Comparison of ENCODE assay signal across 28 cellular contexts in genomic region chr9:109408759-109409462, GRCh38.
DNase-seq lines count a peak whose midpoint lies in the region; ATAC-seq, FAIRE-seq and TF ChIP-seq lines count a peak whose summit lies in the region.
"Had no signal": no experiment of that assay in that cellular context is flagged by ENCODE, and none has a peak within 500 bp of the region (broad histone marks: within the 10 kb centered on the region; RNA-seq: fewer than 3 reads in every experiment).

No MANE protein-coding gene starts in this region.

- peak overlapping the region; percentile 9 to 18; a peak in 1 of 4 replicates for H3K4me2 ChIP-seq in H1 (ENCODE audit: insufficient read depth in 1 of 2, low read depth in 2 of 2, low read length in 2 of 2)
- H3K4me2 ChIP-seq: A549 had no signal

- H2BK12ac ChIP-seq in H1 (ENCODE audit: low read depth, low read length): peak overlapping the region; percentile 90; the same call in 1 of the 2 replicates

- no peak for TF ChIP-seq EP300 in H1 (IDR thresholded peaks at IDR 0.05; ENCODE audit: borderline replicate concordance in 1 of 2, low read depth in 2 of 2, low read length in 2 of 2)

- no peaks in the 10 kb centered on the region for H3K9me3 ChIP-seq in H1 (ENCODE audit: insufficient read depth in 2 of 2, low read depth in 1 of 2, low read length in 1 of 2)
- no peaks in the 10 kb centered on the region for H3K9me3 ChIP-seq in upper lobe of right lung
- H3K9me3 ChIP-seq: A549, mucosa of descending colon, pancreas, transverse colon had no signal

- 0 out of 7 replicates have a peak overlapping the region, but pooled peaks of 1 of the 4 experiments have one; percentile 0 for H3K9ac ChIP-seq in H1 (replicated peaks in 1 of 4; ENCODE audit: extremely low read depth in 1 of 4, low read depth in 3 of 4, low read length in 3 of 4)

- H2BK15ac ChIP-seq in H1 (ENCODE audit: low read length): no peak overlapping the region

- H3K27ac ChIP-seq in H1 (ENCODE audit: low read depth, low read length): no peak overlapping the region
- no peak overlapping the region for H3K27ac ChIP-seq in upper lobe of right lung
- H3K27ac ChIP-seq: A549, epithelial cell of prostate, pancreas, SK-N-MC, transverse colon had no signal

- no peak overlapping the region; the same call in 1 of the 2 replicates for H4K8ac ChIP-seq in H1 (ENCODE audit: extremely low read depth, insufficient read depth, low read length)

- no peaks in the 10 kb centered on the region for H3K27me3 ChIP-seq in H1 (replicated peaks in 1 of 4; ENCODE audit: control insufficient read depth in 3 of 4, extremely low read depth in 1 of 4, insufficient read depth in 3 of 4, low read length in 3 of 4)
- no peaks in the 10 kb centered on the region for H3K27me3 ChIP-seq in upper lobe of right lung
- H3K27me3 ChIP-seq: pancreas, transverse colon had no signal

- intact Hi-C loops in upper lobe of right lung (cut with DNase I): no loop called here
- intact Hi-C loops in natural killer cell (cut with micrococcal nuclease): no loop called here

- H3K9me3 Mint-ChIP-seq in activated CD8-positive, alpha-beta memory T cell treated with anti-CD3 and anti-CD28 coated beads, Interleukin-2, amount 10 ng/mL, durations not matched to agents 7 days and 5 days (ENCODE audit: low read depth): no peaks in the 10 kb centered on the region
- no peaks in the 10 kb centered on the region for H3K9me3 Mint-ChIP-seq in natural killer cell
- H3K9me3 Mint-ChIP-seq: CD8-positive, alpha-beta memory T cell; T-helper 1 cell treated with Interleukin-12 subunit alpha and Interleukin-12 subunit beta and Interleukin-4 antibody, amounts not matched to agents 30 μg/mL and 1 μg/mL, for 36 hours had no signal

- H4K91ac ChIP-seq in H1 (replicated peaks; ENCODE audit: insufficient read length, low read length): peak overlapping the region; percentile 38

- H4K20me1 ChIP-seq in H1 (replicated peaks in 1 of 2; ENCODE audit: control insufficient read depth in 1 of 2, insufficient read depth in 2 of 2, low read length in 2 of 2): no peaks in the 10 kb centered on the region

- no peaks in the 10 kb centered on the region for H3K36me3 Mint-ChIP-seq in activated CD8-positive, alpha-beta memory T cell treated with anti-CD3 and anti-CD28 coated beads, Interleukin-2, amount 10 ng/mL, durations not matched to agents 7 days and 5 days
- H3K36me3 Mint-ChIP-seq in natural killer cell: no peaks in the 10 kb centered on the region
- H3K36me3 Mint-ChIP-seq: CD8-positive, alpha-beta memory T cell had no signal

- TF ChIP-seq RAD21 in H1 (IDR thresholded peaks at IDR 0.05 in 1 of 2, conservative IDR thresholded peaks at IDR 0.05 in 1 of 2; ENCODE audit: low read depth in 2 of 2, low read length in 2 of 2): no peak

- H3K36me3 ChIP-seq in H1 (ENCODE audit: control insufficient read depth in 2 of 4, insufficient read depth in 4 of 4, low read length in 3 of 4) (no peaks in the 10 kb centered on the region), upper lobe of right lung (peaks cover 8% of the 10 kb centered on the region)
- H3K36me3 ChIP-seq: transverse colon had no signal

- H2AFZ ChIP-seq in H1 (ENCODE audit: low read length): no peak overlapping the region

- TF ChIP-seq POLR2A in H1 (IDR thresholded peaks at IDR 0.05; ENCODE audit: control extremely low read depth in 1 of 2, low read depth in 2 of 2, low read length in 2 of 2): no peak

- no peak for ATAC-seq in activated CD8-positive, alpha-beta memory T cell treated with anti-CD3 and anti-CD28 coated beads, Interleukin-2, amount 10 ng/mL, durations not matched to agents 7 days and 5 days
- ATAC-seq in upper lobe of right lung (peak; percentile 65), natural killer cell (no peak)
- ATAC-seq: A549, mucosa of descending colon, pancreas had no signal

- peaks cover 34% of the 10 kb centered on the region for H3K4me1 Mint-ChIP-seq in activated CD8-positive, alpha-beta memory T cell treated with anti-CD3 and anti-CD28 coated beads, Interleukin-2, amount 10 ng/mL, durations not matched to agents 7 days and 5 days
- H3K4me1 Mint-ChIP-seq in natural killer cell: no peaks in the 10 kb centered on the region

- H2BK5ac ChIP-seq in H1 (ENCODE audit: low read depth, low read length): peak overlapping the region; percentile 72; the same call in 1 of the 2 replicates

- no peak for FAIRE-seq in H1 (lab: Jason Lieb, UNC)
- FAIRE-seq: A549, colon, keratinocyte, pancreas had no signal

- H3K18ac ChIP-seq in H1 (ENCODE audit: extremely low read depth, low read length): no peak overlapping the region

- CTCF ChIA-PET in activated CD8-positive, alpha-beta memory T cell treated with anti-CD3 and anti-CD28 coated beads, Interleukin-2, amount 10 ng/mL, durations not matched to agents 7 days and 5 days (lab: Charles Lee): interaction anchor here (0.6 to 4.0 kb wide), 2 partner anchors 8 to 166 kb away, joined by 3 to 31 read pairs; no protein-coding TSS in a partner anchor
- CTCF ChIA-PET in H1 (lab: Charles Lee; ENCODE audit: partially characterized antibody): interaction anchor here (0.8 to 5.7 kb wide), 28 partner anchors 9 to 263 kb away, joined by 3 to 80 read pairs (median 6); partner anchors contain the start of gene FRRS1L

- no peak overlapping the region for H2AK5ac ChIP-seq in H1 (ENCODE audit: low read depth, low read length)

- no peaks in the 10 kb centered on the region for H3K79me2 ChIP-seq in H1 (ENCODE audit: control insufficient read depth in 1 of 2, insufficient read depth in 2 of 2, low read length in 2 of 2)

- H4K5ac ChIP-seq in H1 (ENCODE audit: insufficient read length, low read depth, low read length): no peak overlapping the region

- H3K4me3 ChIP-seq in H1 (ENCODE audit: extremely low read depth in 1 of 4, insufficient read depth in 2 of 4, low read depth in 3 of 4, low read length in 4 of 4) (no peak overlapping the region), upper lobe of right lung (no peak overlapping the region)
- H3K4me3 ChIP-seq: A549, mucosa of descending colon, pancreas, SK-N-MC, transverse colon had no signal

- H2BK20ac ChIP-seq in H1 (ENCODE audit: low read length): peak overlapping the region; percentile 73; the same call in 1 of the 2 replicates

- POLR2A ChIA-PET in H1 (lab: Charles Lee; ENCODE audit: partially characterized antibody): interaction anchor here (0.6 to 1.6 kb wide), 5 partner anchors 9 to 363 kb away, joined by 3 to 4 read pairs (median 3); no protein-coding TSS in a partner anchor

- no peak overlapping the region for H3K14ac ChIP-seq in H1 (ENCODE audit: insufficient read length)

- H3K4me1 ChIP-seq in H1 (replicated peaks in 1 of 4; ENCODE audit: control insufficient read depth in 3 of 4, insufficient read depth in 4 of 4, low read length in 3 of 4) (peaks cover 5 to 20% (median 12%) of the 10 kb centered on the region in 4 experiments; a peak in 5 of 7 replicates), upper lobe of right lung (no peaks in the 10 kb centered on the region)
- H3K4me1 ChIP-seq: A549, pancreas, transverse colon had no signal

- H3K4ac ChIP-seq in H1 (replicated peaks; ENCODE audit: insufficient read length, low read depth, low read length): no peak overlapping the region

- DNase-seq in activated CD8-positive, alpha-beta memory T cell treated with anti-CD3 and anti-CD28 coated beads, Interleukin-2, amount 10 ng/mL, durations not matched to agents 7 days and 5 days: no peak
- no peak for DNase-seq in activated CD8-positive, alpha-beta memory T cell treated with anti-CD3 and anti-CD28 coated beads, Interleukin-2, amount 50 U/mL, for 4 hours
- DNase-seq in NCI-H524 treated with DMSO at 0.1 percent for 48 hours (lab: John Stamatoyannopoulos, UW) (peak; percentile 39), H1 (ENCODE audit: low read depth in 1 of 2, low spot score in 2 of 2) (no peak), upper lobe of right lung (no peak), AML-193 (lab: John Stamatoyannopoulos, UW) (no peak), natural killer cell (no peak), midbrain (lab: John Stamatoyannopoulos, UW) (no peak)
- DNase-seq: activated naive CD4-positive, alpha-beta T cell treated with anti-CD3 and anti-CD28 coated beads, Interleukin-2, amount 50 U/mL, for 16 hours; amygdala; CD8-positive, alpha-beta memory T cell; effector CD4-positive, alpha-beta T cell; GDM1; KG1; mucosa of descending colon; NCI-H1417 treated with DMSO at 0.1 percent for 48 hours; NCI-H526; pancreas; retina; stimulated activated CD4-positive, alpha-beta T cell treated with anti-CD3 and anti-CD28 coated beads, Interleukin-2, amount 100 ng/mL, for 48 hours; transverse colon had no signal

- TF ChIP-seq CTCF in H1 (IDR thresholded peaks at IDR 0.05; ENCODE audit: control extremely low read depth in 1 of 3, insufficient read depth in 1 of 3, low read depth in 1 of 3, low read length in 3 of 3) (no peak), upper lobe of right lung (IDR thresholded peaks at IDR 0.05) (no peak), natural killer cell (IDR thresholded peaks at IDR 0.05) (no peak)

- WGBS in H1 (ENCODE audit: extremely low coverage in 1 of 2, insufficient coverage in 1 of 2, insufficient read length in 1 of 2, insufficient replicate concordance in 2 of 2, low coverage in 1 of 2, low lambda C conversion rate in 2 of 2, missing lambda C conversion rate in 1 of 2), 2 experiments: 61% methylated on average over 6 of the region's 6 CpGs; no CpG with 5 or more reads in 1 of the 2 experiments

- H2BK120ac ChIP-seq in H1 (replicated peaks; ENCODE audit: low read depth, low read length): no peak overlapping the region

- H3K23ac ChIP-seq in H1 (ENCODE audit: insufficient read length): no peak overlapping the region

- H3K79me1 ChIP-seq in H1 (ENCODE audit: low read depth, low read length): no peaks in the 10 kb centered on the region

- no peaks in the 10 kb centered on the region for H3K23me2 ChIP-seq in H1 (ENCODE audit: low read depth, low read length)

- H3K4me3 Mint-ChIP-seq in activated CD8-positive, alpha-beta memory T cell treated with anti-CD3 and anti-CD28 coated beads, Interleukin-2, amount 10 ng/mL, durations not matched to agents 7 days and 5 days: no peak overlapping the region
- H3K4me3 Mint-ChIP-seq in natural killer cell: no peak overlapping the region
- H3K4me3 Mint-ChIP-seq: B cell; CD8-positive, alpha-beta memory T cell had no signal

- peak overlapping the region; percentile 22 for H3K27ac Mint-ChIP-seq in activated CD8-positive, alpha-beta memory T cell treated with anti-CD3 and anti-CD28 coated beads, Interleukin-2, amount 10 ng/mL, durations not matched to agents 7 days and 5 days
- no peak overlapping the region for H3K27ac Mint-ChIP-seq in natural killer cell
- H3K27ac Mint-ChIP-seq: B cell; CD8-positive, alpha-beta memory T cell had no signal

- no peaks in the 10 kb centered on the region for H3K27me3 Mint-ChIP-seq in activated CD8-positive, alpha-beta memory T cell treated with anti-CD3 and anti-CD28 coated beads, Interleukin-2, amount 10 ng/mL, durations not matched to agents 7 days and 5 days
- peaks cover 0 to 1% of the 10 kb centered on the region in 2 donors for H3K27me3 Mint-ChIP-seq in natural killer cell (ENCODE audit: low read depth in 2 of 2)

- no peak overlapping the region for H3K56ac ChIP-seq in H1 (replicated peaks; ENCODE audit: insufficient read length, low read depth, low read length)

TF ChIP-seq in H1, 55 proteins besides CTCF, POLR2A, EP300 and RAD21 (continues in another document):
- no peak for TF ChIP-seq EGR1 (IDR thresholded peaks at IDR 0.05; ENCODE audit: borderline replicate concordance, low read depth, low read length)
- TF ChIP-seq JUND (IDR thresholded peaks at IDR 0.05; ENCODE audit: low read length): no peak
